In the genomic region with DNA sequence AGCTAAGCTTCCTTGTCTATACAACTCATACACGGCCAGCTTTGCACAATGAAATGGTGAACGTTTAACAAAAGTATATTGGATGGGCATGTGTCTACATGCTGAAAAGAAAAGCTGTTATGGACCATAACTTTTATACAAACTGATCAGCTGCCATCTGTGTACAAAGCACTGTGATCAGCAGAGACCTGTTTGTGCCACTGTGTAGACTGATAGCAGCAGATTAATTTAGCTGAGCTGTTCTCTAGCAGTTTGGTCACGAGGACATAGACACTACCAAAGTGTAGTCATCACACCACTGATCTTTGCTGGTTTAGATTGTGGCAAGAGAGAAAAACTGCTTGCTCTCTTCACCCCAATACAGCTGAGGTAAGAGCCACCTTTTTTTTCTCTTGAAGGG, we compare ENCODE assay signal across 9 cellular contexts.
DNase-seq lines count a peak whose midpoint lies in the region; ATAC-seq and TF ChIP-seq lines count a peak whose summit lies in the region.
"Had no signal": no experiment of that assay in that cellular context is flagged by ENCODE, and none has a peak within 500 bp of the region (broad histone marks: within the 10 kb centered on the region; RNA-seq: fewer than 3 reads in every experiment).

No MANE protein-coding gene starts in this region.

- H3K4me2 ChIP-seq in mammary epithelial cell (ENCODE audit: insufficient read depth, low read depth, low read length), result peak overlapping the region; percentile 98

- H3K27ac ChIP-seq in mammary epithelial cell (ENCODE audit: insufficient read depth, low read depth, low read length), result peak overlapping the region; percentile 94
- H3K27ac ChIP-seq in suprapubic skin, result peak overlapping the region; percentile 60
- H3K27ac ChIP-seq in SJCRH30, result no peak overlapping the region

- H3K4me1 ChIP-seq in mammary epithelial cell (ENCODE audit: insufficient read depth, low read length) (peaks cover 22% of the 10 kb centered on the region), suprapubic skin (peaks cover 31% of the 10 kb centered on the region), SJCRH30 (no peaks in the 10 kb centered on the region)

- TSS peak; percentile 43 for BruUV-seq in mammary epithelial cell (replicated peaks; lab: Mats Ljungman, UMichigan)

- WGBS in mammary epithelial cell (ENCODE audit: low coverage, missing lambda C conversion rate), result 19% methylated on average over 3 of the region's 3 CpGs
- WGBS in suprapubic skin, result 45% methylated on average over 3 of the region's 3 CpGs

- peak; percentile 13 for DNase-seq in NCI-H1105 (lab: John Stamatoyannopoulos, UW)
- DNase-seq in mammary epithelial cell, result peak; percentile 51
- DNase-seq in left colon, result no peak
- DNase-seq in suprapubic skin (ENCODE audit: low spot score in 2 of 2), result no peak
- DNase-seq in SJCRH30, result no peak
- no peak for DNase-seq in NCI-H2227 (lab: John Stamatoyannopoulos, UW; ENCODE audit: unreplicated experiment)
- DNase-seq: activated naive CD4-positive, alpha-beta T cell treated with anti-CD3 and anti-CD28 coated beads for 36 hours; H7 had no signal

- peaks cover 57% of the 10 kb centered on the region for H3K79me2 ChIP-seq in mammary epithelial cell (ENCODE audit: insufficient read depth, low read length)

- dilution Hi-C loops in mammary epithelial cell (cut with HindIII; ENCODE audit: low sequenced_read_pairs), result no loop called here

- TF ChIP-seq POLR2A in suprapubic skin (IDR thresholded peaks at IDR 0.05), result no peak

- TF ChIP-seq CTCF in mammary epithelial cell (conservative IDR thresholded peaks at IDR 0.05 in 1 of 2, IDR thresholded peaks at IDR 0.05 in 1 of 2; ENCODE audit: extremely low read depth in 1 of 2, insufficient read depth in 1 of 2, low read depth in 1 of 2, low read length in 2 of 2) (no peak), suprapubic skin (IDR thresholded peaks at IDR 0.05) (no peak)

- H3K27me3 ChIP-seq in mammary epithelial cell (ENCODE audit: insufficient read depth, low read length), result no peaks in the 10 kb centered on the region
- no peaks in the 10 kb centered on the region for H3K27me3 ChIP-seq in suprapubic skin
- H3K27me3 ChIP-seq in SJCRH30, result no peaks in the 10 kb centered on the region

- in situ Hi-C loops in mammary epithelial cell (cut with MboI; ENCODE audit: low sequenced_read_pairs in 2 of 2), result no loop called here

- H3K9me3 ChIP-seq in mammary epithelial cell (replicated peaks; ENCODE audit: insufficient read depth, low read length) (no peaks in the 10 kb centered on the region), suprapubic skin (no peaks in the 10 kb centered on the region), SJCRH30 (replicated peaks) (no peaks in the 10 kb centered on the region)

- peak overlapping the region; percentile 68 for H2AFZ ChIP-seq in mammary epithelial cell (ENCODE audit: low read depth, low read length)

- no peaks in the 10 kb centered on the region for H4K20me1 ChIP-seq in mammary epithelial cell (ENCODE audit: insufficient read depth, low read length)

- CTCF ChIA-PET in mammary epithelial cell (lab: Charles Lee; ENCODE audit: low non-redundant PET), result interaction anchor here (0.9 kb wide), 1 partner anchor 25 kb away, joined by 3 read pairs; no protein-coding TSS in a partner anchor

- ATAC-seq in left colon, result peak; percentile 33
- no peak for ATAC-seq in GM21367 (IDR thresholded peaks at IDR 0.05; ENCODE audit: unreplicated experiment)

- H3K4me3 ChIP-seq in mammary epithelial cell (replicated peaks in 1 of 3; ENCODE audit: insufficient read depth in 1 of 3, low read depth in 2 of 3, low read length in 3 of 3) (peak overlapping the region; percentile 34 to 82 (median 60)), suprapubic skin (peak overlapping the region; percentile 28), SJCRH30 (no peak overlapping the region)

- intact Hi-C loops in mammary epithelial cell (cut with micrococcal nuclease), result loop anchor here (1.0 to 5.0 kb wide), 2 partner anchors 70 to 89 kb away; no protein-coding TSS in a partner anchor
- intact Hi-C loops in left colon (cut with DNase I, micrococcal nuclease), result no loop called here

- H3K36me3 ChIP-seq in mammary epithelial cell (ENCODE audit: insufficient read depth, low read length), result no peaks in the 10 kb centered on the region
- no peaks in the 10 kb centered on the region for H3K36me3 ChIP-seq in suprapubic skin
- H3K36me3 ChIP-seq in SJCRH30, result no peaks in the 10 kb centered on the region

- peak overlapping the region; percentile 71 for H3K9ac ChIP-seq in mammary epithelial cell (ENCODE audit: insufficient read depth, low read length)

- TF ChIP-seq EP300 in suprapubic skin (IDR thresholded peaks at IDR 0.05), result no peak

Comparison
In these comparisons a context has a peak if more than half of its experiments do, and no peak if none do; other contexts are left out.
1. DNase-seq: peak in NCI-H1105 (single experiment) and mammary epithelial cell (single experiment); none in left colon (0 of 2), suprapubic skin (0 of 2), SJCRH30 (0 of 2) and NCI-H2227 (single experiment).